8 cellular contexts compared by ENCODE assay signal in genomic region chr11:65663634-65664200, GRCh38. TPM values are rescaled to one million over a fixed set of nuclear protein-coding genes. Genes with fewer than 3 reads are reported as not detected.
DNase-seq lines count a peak whose midpoint lies in the region; ATAC-seq and TF ChIP-seq lines count a peak whose summit lies in the region.

No MANE protein-coding gene starts in this region.

- H3K36me3 Mint-ChIP-seq in activated CD8-positive, alpha-beta T cell treated with anti-CD3 and anti-CD28 coated beads for 36 hours (ENCODE audit: low read depth), result peaks cover 26% of the 10 kb centered on the region

- intact Hi-C loops in activated CD8-positive, alpha-beta T cell treated with anti-CD3 and anti-CD28 coated beads for 36 hours (cut with micrococcal nuclease), result no loop called here
- intact Hi-C loops in esophagus muscularis mucosa (cut with DNase I), result no loop called here
- intact Hi-C loops in mucosa of descending colon (cut with DNase I, micrococcal nuclease), result no loop called here
- intact Hi-C loops in testis (cut with DNase I; ENCODE audit: low total_unique reads), result no loop called here

- H3K4me3 Mint-ChIP-seq in activated CD8-positive, alpha-beta T cell treated with anti-CD3 and anti-CD28 coated beads for 36 hours, result peak overlapping the region; percentile 81

- H3K4me3 ChIP-seq in HUES64 (ENCODE audit: low read length), result peak overlapping the region; percentile 80
- H3K4me3 ChIP-seq in esophagus muscularis mucosa, result peak overlapping the region; percentile 85 to 95 (median 89)
- peak overlapping the region; percentile 86 for H3K4me3 ChIP-seq in mucosa of descending colon
- H3K4me3 ChIP-seq in testis, result peak overlapping the region; percentile 81 to 93

- no peaks in the 10 kb centered on the region for H3K9me3 ChIP-seq in HUES64 (ENCODE audit: insufficient read depth, low read depth, low read length)
- no peaks in the 10 kb centered on the region for H3K9me3 ChIP-seq in esophagus muscularis mucosa
- H3K9me3 ChIP-seq in mucosa of descending colon, result no peaks in the 10 kb centered on the region
- H3K9me3 ChIP-seq in testis, result no peaks in the 10 kb centered on the region

- peaks cover 25% of the 10 kb centered on the region for H3K36me3 ChIP-seq in HUES64 (ENCODE audit: insufficient read depth, low read length)
- peaks cover 26 to 32% (median 31%) of the 10 kb centered on the region in 4 donors for H3K36me3 ChIP-seq in esophagus muscularis mucosa
- H3K36me3 ChIP-seq in mucosa of descending colon (ENCODE audit: low read depth), result peaks cover 5% of the 10 kb centered on the region
- H3K36me3 ChIP-seq in testis (ENCODE audit: low read depth, missing control alignments), result no peaks in the 10 kb centered on the region

- no peak for TF ChIP-seq EP300 in esophagus muscularis mucosa (IDR thresholded peaks at IDR 0.05)

- POLR2A ChIA-PET in activated CD8-positive, alpha-beta T cell treated with anti-CD3 and anti-CD28 coated beads for 36 hours (lab: Charles Lee), result interaction anchor here (0.9 to 21.3 kb wide), 8 partner anchors 20 to 241 kb away, joined by 3 to 320 read pairs (median 4); partner anchors contain the start of genes NEAT1 and SIPA1

- CTCF ChIA-PET in activated CD8-positive, alpha-beta T cell treated with anti-CD3 and anti-CD28 coated beads for 36 hours (lab: Charles Lee), result interaction anchor here (0.9 to 2.3 kb wide), 6 partner anchors 11 to 224 kb away, joined by 3 to 11 read pairs (median 6); partner anchors contain the start of genes FIBP, KAT5 and PCNX3

- ATAC-seq in GM18520 (IDR thresholded peaks at IDR 0.05; ENCODE audit: unreplicated experiment) (peak; percentile 16), mucosa of descending colon (peak; percentile 27), HG03025 (IDR thresholded peaks at IDR 0.05; ENCODE audit: low FRiP score, unreplicated experiment) (no peak)
- ATAC-seq in activated CD8-positive, alpha-beta T cell treated with anti-CD3 and anti-CD28 coated beads for 36 hours, result peak; percentile 35

- H3K9ac ChIP-seq in HUES64 (ENCODE audit: low read depth, low read length), result peak overlapping the region; percentile 77

- H3K4me1 Mint-ChIP-seq in activated CD8-positive, alpha-beta T cell treated with anti-CD3 and anti-CD28 coated beads for 36 hours (ENCODE audit: low read depth), result peaks cover 31% of the 10 kb centered on the region

- TF ChIP-seq CTCF in activated CD8-positive, alpha-beta T cell treated with anti-CD3 and anti-CD28 coated beads for 36 hours (IDR thresholded peaks at IDR 0.05), result no peak
- TF ChIP-seq CTCF in esophagus muscularis mucosa (IDR thresholded peaks at IDR 0.05) (no peak), mucosa of descending colon (IDR thresholded peaks at IDR 0.05) (no peak), testis (IDR thresholded peaks at IDR 0.05) (no peak)

- H3K27me3 ChIP-seq in HUES64 (ENCODE audit: insufficient read depth, low read length), result no peaks in the 10 kb centered on the region
- H3K27me3 ChIP-seq in esophagus muscularis mucosa, result no peaks in the 10 kb centered on the region
- H3K27me3 ChIP-seq in testis, result no peaks in the 10 kb centered on the region

- H3K4me1 ChIP-seq in HUES64 (ENCODE audit: insufficient read depth, low read length), result peaks cover 4% of the 10 kb centered on the region; the same call in 1 of the 2 replicates
- peaks cover 37 to 50% (median 43%) of the 10 kb centered on the region in 4 donors for H3K4me1 ChIP-seq in esophagus muscularis mucosa
- peaks cover 15% of the 10 kb centered on the region for H3K4me1 ChIP-seq in mucosa of descending colon (ENCODE audit: low read depth)
- H3K4me1 ChIP-seq in testis, result peaks cover 18% of the 10 kb centered on the region

- no peaks in the 10 kb centered on the region for H3K27me3 Mint-ChIP-seq in activated CD8-positive, alpha-beta T cell treated with anti-CD3 and anti-CD28 coated beads for 36 hours

- H3K27ac ChIP-seq in HUES64 (ENCODE audit: low read depth, low read length) (peak overlapping the region; percentile 93), esophagus muscularis mucosa (replicated peaks in 1 of 4) (peak overlapping the region; percentile 94 to 98 (median 96)), testis (peak overlapping the region; percentile 93 to 97)

- peak; percentile 20 for TF ChIP-seq POLR2A in esophagus muscularis mucosa (IDR thresholded peaks at IDR 0.05; ENCODE audit: low read depth)
- TF ChIP-seq POLR2A in testis (IDR thresholded peaks at IDR 0.05), result no peak

- H3K9me3 Mint-ChIP-seq in activated CD8-positive, alpha-beta T cell treated with anti-CD3 and anti-CD28 coated beads for 36 hours, result no peaks in the 10 kb centered on the region

- DNase-seq in AG08395 (ENCODE audit: low spot score) (peak; percentile 56), esophagus muscularis mucosa (ENCODE audit: extremely low spot score) (no peak), mucosa of descending colon (peak; percentile 68 to 79 (median 70)), testis (peak; percentile 68)
- peak; percentile 72 for DNase-seq in activated CD8-positive, alpha-beta T cell treated with anti-CD3 and anti-CD28 coated beads for 36 hours

- 10% methylated on average over 14 of the region's 15 CpGs for WGBS in HUES64
- WGBS in esophagus muscularis mucosa, result 2% methylated on average over 6 of the region's 15 CpGs
- 0% methylated on average over 8 to 15 of the region's 15 CpGs for WGBS in testis, 2 donors

- H3K27ac Mint-ChIP-seq in activated CD8-positive, alpha-beta T cell treated with anti-CD3 and anti-CD28 coated beads for 36 hours, result peak overlapping the region; percentile 89

RNA-seq across cellular contexts. Expression of gene RELA, which starts 1.0 kb away (rescaled TPM):
- 21.3 TPM for polyA plus RNA-seq in HUES64 (2013, experiment 1 of 2)
- polyA plus RNA-seq in HUES64 (2013, experiment 2 of 2), result 27.1 TPM
- 10 to 100 TPM; 65.6 to 72.5 TPM for total RNA-seq in activated CD8-positive, alpha-beta T cell treated with anti-CD3 and anti-CD28 coated beads for 36 hours
- total RNA-seq in esophagus muscularis mucosa (10 to 100 TPM; 51.5 to 84.6 (median 82.1) TPM), mucosa of descending colon (10 to 100 TPM; 69.1 to 89.6 (median 71.0) TPM), testis (10 to 100 TPM; 64.9 to 82.0 TPM)
- polyA plus RNA-seq in testis (ENCODE audit: insufficient read depth, low read depth, low replicate concordance), result 47.5 TPM

RNA-seq across cellular contexts. Expression of gene SIPA1, which starts 25.8 kb away (rescaled TPM):
- polyA plus RNA-seq in HUES64 (2013, experiment 1 of 2), result 15.8 TPM
- 21.8 TPM for polyA plus RNA-seq in HUES64 (2013, experiment 2 of 2)
- 100 to 1,000 TPM; 172 to 180 TPM for total RNA-seq in activated CD8-positive, alpha-beta T cell treated with anti-CD3 and anti-CD28 coated beads for 36 hours
- 10 to 100 TPM; 40.7 to 56.3 (median 45.8) TPM for total RNA-seq in esophagus muscularis mucosa
- total RNA-seq in mucosa of descending colon, result 10 to 100 TPM; 23.2 to 52.5 (median 28.1) TPM
- total RNA-seq in testis, result 10 to 100 TPM; 15.2 to 23.5 TPM
- 29.0 TPM for polyA plus RNA-seq in testis (ENCODE audit: insufficient read depth, low read depth, low replicate concordance)

RNA-seq across cellular contexts. Expression of gene PCNX3, which starts 48.1 kb away (rescaled TPM):
- polyA plus RNA-seq in HUES64 (2013, experiment 1 of 2), result 21.2 TPM
- polyA plus RNA-seq in HUES64 (2013, experiment 2 of 2), result 20.7 TPM
- 10 to 100 TPM; 34.3 to 34.4 TPM for total RNA-seq in activated CD8-positive, alpha-beta T cell treated with anti-CD3 and anti-CD28 coated beads for 36 hours
- total RNA-seq in esophagus muscularis mucosa (10 to 100 TPM; 21.4 to 43.1 (median 27.1) TPM), mucosa of descending colon (10 to 100 TPM; 42.5 to 53.4 (median 47.5) TPM), testis (10 to 100 TPM; 78.4 to 87.6 TPM)
- polyA plus RNA-seq in testis (ENCODE audit: insufficient read depth, low read depth, low replicate concordance), result 61.4 TPM

RNA-seq across cellular contexts. Expression of gene KAT5, which starts 48.3 kb away (rescaled TPM):
- polyA plus RNA-seq in HUES64 (2013, experiment 1 of 2), result 36.3 TPM
- 32.2 TPM for polyA plus RNA-seq in HUES64 (2013, experiment 2 of 2)
- 10 to 100 TPM; 67.7 to 71.8 TPM for total RNA-seq in activated CD8-positive, alpha-beta T cell treated with anti-CD3 and anti-CD28 coated beads for 36 hours
- total RNA-seq in esophagus muscularis mucosa (10 to 100 TPM; 66.4 to 77.1 (median 68.3) TPM), mucosa of descending colon (10 to 100 TPM; 70.9 to 92.0 (median 90.5) TPM), testis (100 to 1,000 TPM; 101 to 121 TPM)
- 154 TPM for polyA plus RNA-seq in testis (ENCODE audit: insufficient read depth, low read depth, low replicate concordance)

RNA-seq across cellular contexts. Expression of gene MAP3K11, which starts 49.7 kb away (rescaled TPM):
- 27.1 TPM for polyA plus RNA-seq in HUES64 (2013, experiment 1 of 2)
- polyA plus RNA-seq in HUES64 (2013, experiment 2 of 2), result 31.1 TPM
- total RNA-seq in activated CD8-positive, alpha-beta T cell treated with anti-CD3 and anti-CD28 coated beads for 36 hours, result 10 to 100 TPM; 40.3 to 45.6 TPM
- total RNA-seq in esophagus muscularis mucosa (10 to 100 TPM; 29.9 to 41.7 (median 37.6) TPM), mucosa of descending colon (100 to 1,000 TPM in 1 of 3 donors, 10 to 100 TPM in 2; 81.6 to 109 (median 95.7) TPM), testis (10 to 100 TPM; 68.4 to 75.7 TPM)
- polyA plus RNA-seq in testis (ENCODE audit: insufficient read depth, low read depth, low replicate concordance), result 40.7 TPM
